ENCODE assay signal across 4 cellular contexts in the genomic region with DNA sequence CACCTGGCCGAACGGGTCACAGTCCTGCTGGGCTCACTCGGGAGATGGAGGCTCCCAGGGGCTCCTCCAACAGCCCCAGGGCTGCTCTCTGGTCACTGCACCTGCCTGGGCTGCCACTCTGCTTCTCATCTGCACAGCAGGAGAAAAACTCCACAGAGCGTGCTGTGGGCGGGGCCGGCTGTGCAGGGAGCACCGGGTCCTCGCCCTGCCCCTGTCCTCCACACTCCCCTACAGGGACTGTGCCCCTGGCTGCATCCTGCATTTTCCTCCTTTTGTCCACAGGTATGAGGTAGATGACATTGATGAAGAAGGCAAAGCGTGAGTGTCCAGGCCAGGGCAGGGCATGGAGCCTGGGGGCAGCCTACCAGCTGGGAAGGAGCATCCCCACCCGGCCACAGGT. TPM values are rescaled to one million over a fixed set of nuclear protein-coding genes. Genes with fewer than 3 reads are reported as not detected.
"Had no signal": no experiment of that assay in that cellular context is flagged by ENCODE, and none has a peak within 500 bp of the region (broad histone marks: within the 10 kb centered on the region; RNA-seq: fewer than 3 reads in every experiment).

No MANE protein-coding gene starts in this region.

RNA-seq across cellular contexts. Expression of a gene that starts 5.2 kb away (rescaled TPM):
- total RNA-seq: IMR-90, M059J, SK-MEL-5 had no signal

RNA-seq across cellular contexts. Expression of a gene that starts 35.8 kb away (rescaled TPM):
- total RNA-seq: IMR-90, M059J, SK-MEL-5 had no signal
- polyA plus RNA-seq: IMR-90, SK-N-SH had no signal
